In genomic region chr14:39603942-39604341, GRCh38 we compare ENCODE assay signal across 24 cellular contexts.
"Had no signal": no experiment of that assay in that cellular context is flagged by ENCODE, and none has a peak within 500 bp of the region (broad histone marks: within the 10 kb centered on the region; RNA-seq: fewer than 3 reads in every experiment).

No MANE protein-coding gene starts in this region.

- H3K27ac Mint-ChIP-seq: endodermal cell; memory B cell; nephron; neural progenitor cell; progenitor cell of endocrine pancreas; stimulated activated naive B cell treated with anti-CD40 and anti-IgM and Interleukin-4, amounts not matched to agents 10 μg/mL and 1 μg/mL and 100 μg/mL, for 72 hours; stimulated activated naive CD8-positive, alpha-beta T cell treated with anti-CD3 and anti-CD28 coated beads, Interleukin-15, Interleukin-2, amounts not matched to agents 100 ng/mL and 50 ng/mL, for 24 hours had no signal

- H3K27me3 Mint-ChIP-seq: progenitor cell of endocrine pancreas; stimulated activated naive B cell treated with anti-CD40 and anti-IgM and Interleukin-4, amounts not matched to agents 10 μg/mL and 1 μg/mL and 100 μg/mL, for 72 hours; stimulated activated naive CD8-positive, alpha-beta T cell treated with anti-CD3 and anti-CD28 coated beads, Interleukin-15, Interleukin-2, amounts not matched to agents 100 ng/mL and 50 ng/mL, for 24 hours had no signal

- H3K4me3 ChIP-seq: dorsolateral prefrontal cortex, gastrocnemius medialis, lung, neural progenitor cell, right lobe of liver, thoracic aorta, tibial nerve, upper lobe of left lung had no signal

- H3K36me3 Mint-ChIP-seq: neural progenitor cell; stimulated activated naive B cell treated with anti-CD40 and anti-IgM and Interleukin-4, amounts not matched to agents 10 μg/mL and 1 μg/mL and 100 μg/mL, for 72 hours had no signal

- H3K4me1 ChIP-seq: gastrocnemius medialis, neural progenitor cell, parathyroid adenoma, right lobe of liver, tibial nerve, upper lobe of left lung had no signal

- ATAC-seq: esophagus mucosa; gastrocnemius medialis; left lobe of liver; right lobe of liver; stimulated activated naive B cell treated with anti-CD40 and anti-IgM and Interleukin-4, amounts not matched to agents 10 μg/mL and 1 μg/mL and 100 μg/mL, for 72 hours had no signal

- H3K4me1 Mint-ChIP-seq: endodermal cell; memory B cell; nephron; neural progenitor cell; stimulated activated naive B cell treated with anti-CD40 and anti-IgM and Interleukin-4, amounts not matched to agents 10 μg/mL and 1 μg/mL and 100 μg/mL, for 72 hours had no signal

- H3K27ac ChIP-seq: dorsolateral prefrontal cortex, epithelial cell of prostate, gastrocnemius medialis, neural progenitor cell, parathyroid adenoma, right lobe of liver, thoracic aorta, tibial nerve, upper lobe of left lung had no signal

- DNase-seq: dorsolateral prefrontal cortex; effector CD4-positive, alpha-beta T cell; endodermal cell; foreskin fibroblast; gastrocnemius medialis; head of caudate nucleus; right lobe of liver; small intestine; stimulated activated CD4-positive, alpha-beta T cell treated with anti-CD3 and anti-CD28 coated beads, Interleukin-15, amount 100 ng/mL, for 24 hours; stimulated activated CD4-positive, alpha-beta T cell treated with anti-CD3 and anti-CD28 coated beads, Interleukin-2, amount 100 ng/mL, for 48 hours; stimulated activated naive B cell treated with anti-CD40 and anti-IgM and Interleukin-4, amounts not matched to agents 10 μg/mL and 1 μg/mL and 100 μg/mL, for 72 hours; upper lobe of left lung had no signal

- H3K36me3 ChIP-seq: gastrocnemius medialis, neural progenitor cell, right lobe of liver, thoracic aorta, tibial nerve, upper lobe of left lung had no signal

- H3K9me3 ChIP-seq: gastrocnemius medialis, right lobe of liver, thoracic aorta had no signal

- H3K27me3 ChIP-seq: dorsolateral prefrontal cortex, gastrocnemius medialis, neural progenitor cell, right lobe of liver, tibial nerve, upper lobe of left lung had no signal

- H3K4me3 Mint-ChIP-seq: endodermal cell; memory B cell; nephron; neural progenitor cell; stimulated activated naive B cell treated with anti-CD40 and anti-IgM and Interleukin-4, amounts not matched to agents 10 μg/mL and 1 μg/mL and 100 μg/mL, for 72 hours; stimulated activated naive CD8-positive, alpha-beta T cell treated with anti-CD3 and anti-CD28 coated beads, Interleukin-15, Interleukin-2, amounts not matched to agents 100 ng/mL and 50 ng/mL, for 24 hours had no signal
